ENCODE assay signal across 1 cellular context in the genomic region with DNA sequence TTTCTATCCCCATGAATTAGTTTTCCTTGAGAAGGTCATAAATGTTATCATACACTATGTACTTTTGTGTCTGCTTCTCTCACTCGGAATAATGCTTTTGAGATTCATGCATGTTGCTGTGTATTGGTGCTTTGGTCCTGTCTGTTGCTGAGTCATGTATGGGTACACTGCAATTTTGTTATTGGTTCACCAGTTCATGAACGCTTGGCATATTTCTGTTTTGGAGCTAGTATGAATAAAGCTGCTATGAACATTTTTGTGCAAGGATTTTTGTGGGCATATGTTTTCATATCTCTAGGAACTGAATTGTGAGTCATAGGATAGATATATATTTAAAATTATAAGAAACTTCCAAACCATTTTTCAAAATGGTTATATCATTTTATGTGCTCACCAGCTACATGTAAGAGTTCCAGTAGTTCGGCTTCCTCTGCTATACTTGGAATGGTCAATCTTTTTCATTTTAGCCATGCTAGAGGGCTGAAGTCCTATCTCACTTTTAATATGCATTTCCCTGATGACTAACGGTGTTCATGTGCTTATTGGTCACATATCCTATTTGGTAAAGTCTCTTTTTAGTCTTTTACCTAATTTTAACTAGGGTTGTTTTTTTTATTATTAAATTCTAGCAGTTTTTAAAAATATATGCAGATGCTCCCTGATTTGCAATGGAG.
TF ChIP-seq lines count a peak whose summit lies in the region.

No MANE protein-coding gene starts in this region.

TF ChIP-seq in SK-N-SH treated with all-trans-retinoic acid at 6 μM for 48 hours, 23 proteins besides CTCF, POLR2A, EP300 and RAD21 (continued from another document):
- TF ChIP-seq, protein P1, sequence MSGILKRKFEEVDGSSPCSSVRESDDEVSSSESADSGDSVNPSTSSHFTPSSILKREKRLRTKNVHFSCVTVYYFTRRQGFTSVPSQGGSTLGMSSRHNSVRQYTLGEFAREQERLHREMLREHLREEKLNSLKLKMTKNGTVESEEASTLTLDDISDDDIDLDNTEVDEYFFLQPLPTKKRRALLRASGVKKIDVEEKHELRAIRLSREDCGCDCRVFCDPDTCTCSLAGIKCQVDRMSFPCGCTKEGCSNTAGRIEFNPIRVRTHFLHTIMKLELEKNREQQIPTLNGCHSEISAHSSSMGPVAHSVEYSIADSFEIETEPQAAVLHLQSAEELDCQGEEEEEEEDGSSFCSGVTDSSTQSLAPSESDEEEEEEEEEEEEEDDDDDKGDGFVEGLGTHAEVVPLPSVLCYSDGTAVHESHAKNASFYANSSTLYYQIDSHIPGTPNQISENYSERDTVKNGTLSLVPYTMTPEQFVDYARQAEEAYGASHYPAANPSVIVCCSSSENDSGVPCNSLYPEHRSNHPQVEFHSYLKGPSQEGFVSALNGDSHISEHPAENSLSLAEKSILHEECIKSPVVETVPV (CRISPR knock-in tag; IDR thresholded peaks at IDR 0.05): no peak
- TF ChIP-seq RARB (CRISPR knock-in tag; IDR thresholded peaks at IDR 0.05): no peak
